10 cellular contexts compared by ENCODE assay signal in genomic region chr18:5239447-5239846, GRCh38. TPM values are rescaled to one million over a fixed set of nuclear protein-coding genes. Genes with fewer than 3 reads are reported as not detected.
A peak's percentile ranks its signal among the peaks of the same experiment; 100 is the strongest.
DNase-seq lines count a peak whose midpoint lies in the region; TF ChIP-seq lines count a peak whose summit lies in the region.
"Had no signal": no experiment of that assay in that cellular context is flagged by ENCODE, and none has a peak within 500 bp of the region (broad histone marks: within the 10 kb centered on the region; RNA-seq: fewer than 3 reads in every experiment).

No MANE protein-coding gene starts in this region.

- H3K4me1 ChIP-seq in KMS-11 (ENCODE audit: low read depth, poor library complexity, severe bottlenecking) = peaks cover 31% of the 10 kb centered on the region

- DNase-seq in BJ (ENCODE audit: low read depth) (no peak), coronary artery (ENCODE audit: low spot score) (no peak), nephron progenitor cell (no peak), DMS53 (lab: John Stamatoyannopoulos, UW) (no peak), retina (no peak), nucleus accumbens (lab: John Stamatoyannopoulos, UW) (no peak)
- DNase-seq in effector CD8-positive, alpha-beta T cell (lab: John Stamatoyannopoulos, UW) = no peak
- DNase-seq: left lung, SIG-M5 had no signal

- H3K79me2 ChIP-seq in KMS-11 (ENCODE audit: insufficient read depth, low read depth) = peaks cover 29% of the 10 kb centered on the region; the same call in 1 of the 2 replicates

- no peaks in the 10 kb centered on the region for H4K20me1 ChIP-seq in KMS-11 (ENCODE audit: insufficient read depth)

- peaks cover 45% of the 10 kb centered on the region for H3K4me1 Mint-ChIP-seq in nephron progenitor cell

- no peak overlapping the region for H2AFZ ChIP-seq in KMS-11 (ENCODE audit: low read depth)

- H3K4me3 Mint-ChIP-seq in nephron progenitor cell = peak overlapping the region; percentile 98

- peaks cover 47% of the 10 kb centered on the region for H3K36me3 Mint-ChIP-seq in nephron progenitor cell (ENCODE audit: low read depth)

- no peaks in the 10 kb centered on the region for H3K36me3 ChIP-seq in BJ (ENCODE audit: control insufficient read depth, insufficient read depth, low read length)
- no peaks in the 10 kb centered on the region; the same call in 1 of the 2 replicates for H3K36me3 ChIP-seq in KMS-11 (ENCODE audit: insufficient read depth)

- peaks cover 16% of the 10 kb centered on the region for H3K9me3 Mint-ChIP-seq in nephron progenitor cell

- H3K27ac Mint-ChIP-seq in nephron progenitor cell = no peak overlapping the region

- POLR2A ChIA-PET in BJ (lab: Charles Lee) = no interaction called here

- H3K9ac ChIP-seq in KMS-11 = no peak overlapping the region

- no peaks in the 10 kb centered on the region for H3K27me3 Mint-ChIP-seq in nephron progenitor cell (ENCODE audit: low read depth, poor library complexity)

- peak overlapping the region; percentile 86 for H3K4me3 ChIP-seq in BJ (ENCODE audit: low read depth, low read length)
- H3K4me3 ChIP-seq in KMS-11 (IDR thresholded peaks at IDR 0.05; ENCODE audit: insufficient read depth, low read depth, low read length) = no peak overlapping the region
- peak overlapping the region; percentile 90 for H3K4me3 ChIP-seq in coronary artery

- TF ChIP-seq CTCF in BJ (IDR thresholded peaks at IDR 0.05; ENCODE audit: insufficient read depth, low read depth, low read length) = no peak
- TF ChIP-seq CTCF in KMS-11 (conservative IDR thresholded peaks at IDR 0.05; ENCODE audit: low read depth, low read length) = no peak
- no peak for TF ChIP-seq CTCF in coronary artery (IDR thresholded peaks at IDR 0.05)
- no peak for TF ChIP-seq CTCF in nephron progenitor cell (IDR thresholded peaks at IDR 0.05)

- CTCF ChIA-PET in BJ (lab: Yijun Ruan, JAX) = interaction anchor here (0.6 to 0.9 kb wide), 4 partner anchors 50 to 317 kb away, joined by 4 to 5 read pairs (median 4); no protein-coding TSS in a partner anchor

- no peaks in the 10 kb centered on the region for H3K27me3 ChIP-seq in BJ (ENCODE audit: control insufficient read depth, insufficient read depth, low read length)
- no peaks in the 10 kb centered on the region for H3K27me3 ChIP-seq in KMS-11 (ENCODE audit: insufficient read depth, low read depth)
- H3K27me3 ChIP-seq: left lung had no signal

- H3K4me2 ChIP-seq in KMS-11 = peak overlapping the region; percentile 58

- no peak overlapping the region for H3K27ac ChIP-seq in KMS-11
- H3K27ac ChIP-seq in coronary artery = no peak overlapping the region

RNA-seq across cellular contexts. Expression of gene AKAIN1, which starts 42.4 kb away (rescaled TPM):
- polyA plus RNA-seq in BJ (2011; rRNA removed) = not detected in 2 replicates
- not detected in 2 replicates for polyA minus RNA-seq in BJ (2011; rRNA and poly(A)+ RNA removed)

RNA-seq across cellular contexts. Expression of gene ZBTB14, which starts 56.1 kb away (rescaled TPM):
- polyA plus RNA-seq in BJ (2011; rRNA removed) = 6.6 and 10.0 TPM in 2 replicates
- 4.8 and 5.6 TPM in 2 replicates for polyA minus RNA-seq in BJ (2011; rRNA and poly(A)+ RNA removed)
